2 cellular contexts compared by ENCODE assay signal in genomic region chr5:124660229-124661093, GRCh38.
TF ChIP-seq lines count a peak whose summit lies in the region.

No MANE protein-coding gene starts in this region.

TF ChIP-seq in HEK293, 187 proteins besides CTCF, POLR2A, EP300 and RAD21 (continued from another document):
- TF ChIP-seq ZNF560 (tag by site-specific recombination; IDR thresholded peaks at IDR 0.05; ENCODE audit: borderline replicate concordance), result no peak
- TF ChIP-seq, protein P1, sequence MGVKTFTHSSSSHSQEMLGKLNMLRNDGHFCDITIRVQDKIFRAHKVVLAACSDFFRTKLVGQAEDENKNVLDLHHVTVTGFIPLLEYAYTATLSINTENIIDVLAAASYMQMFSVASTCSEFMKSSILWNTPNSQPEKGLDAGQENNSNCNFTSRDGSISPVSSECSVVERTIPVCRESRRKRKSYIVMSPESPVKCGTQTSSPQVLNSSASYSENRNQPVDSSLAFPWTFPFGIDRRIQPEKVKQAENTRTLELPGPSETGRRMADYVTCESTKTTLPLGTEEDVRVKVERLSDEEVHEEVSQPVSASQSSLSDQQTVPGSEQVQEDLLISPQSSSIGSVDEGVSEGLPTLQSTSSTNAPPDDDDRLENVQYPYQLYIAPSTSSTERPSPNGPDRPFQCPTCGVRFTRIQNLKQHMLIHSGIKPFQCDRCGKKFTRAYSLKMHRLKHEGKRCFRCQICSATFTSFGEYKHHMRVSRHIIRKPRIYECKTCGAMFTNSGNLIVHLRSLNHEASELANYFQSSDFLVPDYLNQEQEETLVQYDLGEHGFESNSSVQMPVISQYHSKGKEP (tag by site-specific recombination; IDR thresholded peaks at IDR 0.05), result 0 out of 2 replicates have a peak, but pooled peaks have one; percentile 5
TF ChIP-seq in HEK293: peak in this region for 6.

TF ChIP-seq in WTC11, 78 proteins besides CTCF, POLR2A, EP300 and RAD21 (continued from another document):
- peak; percentile 40; the same call in 1 of the 2 replicates for TF ChIP-seq SP1 (CRISPR knock-in tag; conservative IDR thresholded peaks at IDR 0.05)
